Comparison of ENCODE assay signal across 12 cellular contexts in genomic region chr10:43384252-43385221, GRCh38. TPM values are rescaled to one million over a fixed set of nuclear protein-coding genes. Genes with fewer than 3 reads are reported as not detected.
DNase-seq lines count a peak whose midpoint lies in the region; ATAC-seq and TF ChIP-seq lines count a peak whose summit lies in the region.
"Had no signal": no experiment of that assay in that cellular context is flagged by ENCODE, and none has a peak within 500 bp of the region (broad histone marks: within the 10 kb centered on the region; RNA-seq: fewer than 3 reads in every experiment).

No MANE protein-coding gene starts in this region.

- H3K27me3 Mint-ChIP-seq in activated CD8-positive, alpha-beta memory T cell treated with anti-CD3 and anti-CD28 coated beads, Interleukin-2, amount 10 ng/mL, durations not matched to agents 7 days and 5 days, result no peaks in the 10 kb centered on the region
- no peaks in the 10 kb centered on the region for H3K27me3 Mint-ChIP-seq in stimulated activated naive CD8-positive, alpha-beta T cell treated with anti-CD3 and anti-CD28 coated beads, Interleukin-15, amount 100 ng/mL, for 72 hours
- H3K27me3 Mint-ChIP-seq: dendritic cell treated with granulocyte-macrophage colony-stimulating factor and Interleukin-4, amounts not matched to agents 40 ng/mL and 50 ng/mL, for 4 days had no signal

- H3K4me1 Mint-ChIP-seq in activated CD8-positive, alpha-beta memory T cell treated with anti-CD3 and anti-CD28 coated beads, Interleukin-2, amount 10 ng/mL, durations not matched to agents 7 days and 5 days, result peaks cover 29% of the 10 kb centered on the region
- peaks cover 52% of the 10 kb centered on the region for H3K4me1 Mint-ChIP-seq in stimulated activated naive CD8-positive, alpha-beta T cell treated with anti-CD3 and anti-CD28 coated beads, Interleukin-15, amount 100 ng/mL, for 72 hours

- H3K27ac Mint-ChIP-seq in activated CD8-positive, alpha-beta memory T cell treated with anti-CD3 and anti-CD28 coated beads, Interleukin-2, amount 10 ng/mL, durations not matched to agents 7 days and 5 days, result peak overlapping the region; percentile 31
- H3K27ac Mint-ChIP-seq in stimulated activated naive CD8-positive, alpha-beta T cell treated with anti-CD3 and anti-CD28 coated beads, Interleukin-15, amount 100 ng/mL, for 72 hours, result peak overlapping the region; percentile 40 to 65
- H3K27ac Mint-ChIP-seq: activated T-helper 1 cell treated with anti-CD3 and anti-CD28 coated beads, Interleukin-12 subunit alpha, Interleukin-12 subunit beta, Interleukin-2, Interleukin-4 antibody, amounts not matched to agents 30 ng/mL and 10 ng/mL and 1 ng/mL, durations not matched to agents 14 hours and 24 hours and 36 hours; dendritic cell treated with granulocyte-macrophage colony-stimulating factor and Interleukin-4, amounts not matched to agents 40 ng/mL and 50 ng/mL, for 4 days had no signal

- no peaks in the 10 kb centered on the region for H3K9me3 Mint-ChIP-seq in activated CD8-positive, alpha-beta memory T cell treated with anti-CD3 and anti-CD28 coated beads, Interleukin-2, amount 10 ng/mL, durations not matched to agents 7 days and 5 days (ENCODE audit: low read depth)
- no peaks in the 10 kb centered on the region for H3K9me3 Mint-ChIP-seq in stimulated activated naive CD8-positive, alpha-beta T cell treated with anti-CD3 and anti-CD28 coated beads, Interleukin-15, amount 100 ng/mL, for 72 hours
- H3K9me3 Mint-ChIP-seq: activated T-helper 1 cell treated with anti-CD3 and anti-CD28 coated beads, Interleukin-12 subunit alpha, Interleukin-12 subunit beta, Interleukin-2, Interleukin-4 antibody, amounts not matched to agents 30 ng/mL and 10 ng/mL and 1 ng/mL, durations not matched to agents 14 hours and 24 hours and 36 hours; dendritic cell treated with granulocyte-macrophage colony-stimulating factor and Interleukin-4, amounts not matched to agents 40 ng/mL and 50 ng/mL, for 4 days had no signal

- no peak for ATAC-seq in activated CD8-positive, alpha-beta memory T cell treated with anti-CD3 and anti-CD28 coated beads, Interleukin-2, amount 10 ng/mL, durations not matched to agents 7 days and 5 days
- peak; percentile 17 for ATAC-seq in stimulated activated naive CD8-positive, alpha-beta T cell treated with anti-CD3 and anti-CD28 coated beads, Interleukin-15, amount 100 ng/mL, for 72 hours
- ATAC-seq in GM19023 (IDR thresholded peaks at IDR 0.05; ENCODE audit: unreplicated experiment) (no peak), HG03469 (IDR thresholded peaks at IDR 0.05; ENCODE audit: unreplicated experiment) (no peak)

- no peak overlapping the region for H3K4me3 Mint-ChIP-seq in activated CD8-positive, alpha-beta memory T cell treated with anti-CD3 and anti-CD28 coated beads, Interleukin-2, amount 10 ng/mL, durations not matched to agents 7 days and 5 days
- no peak overlapping the region for H3K4me3 Mint-ChIP-seq in stimulated activated naive CD8-positive, alpha-beta T cell treated with anti-CD3 and anti-CD28 coated beads, Interleukin-15, amount 100 ng/mL, for 72 hours
- H3K4me3 Mint-ChIP-seq: activated T-helper 1 cell treated with anti-CD3 and anti-CD28 coated beads, Interleukin-12 subunit alpha, Interleukin-12 subunit beta, Interleukin-2, Interleukin-4 antibody, amounts not matched to agents 30 ng/mL and 10 ng/mL and 1 ng/mL, durations not matched to agents 14 hours and 24 hours and 36 hours; dendritic cell treated with granulocyte-macrophage colony-stimulating factor and Interleukin-4, amounts not matched to agents 40 ng/mL and 50 ng/mL, for 4 days had no signal

- no peak for DNase-seq in activated CD8-positive, alpha-beta memory T cell treated with anti-CD3 and anti-CD28 coated beads, Interleukin-2, amount 10 ng/mL, durations not matched to agents 7 days and 5 days
- no peak for DNase-seq in activated CD8-positive, alpha-beta memory T cell treated with anti-CD3 and anti-CD28 coated beads, Interleukin-2, amount 50 U/mL, for 4 hours
- DNase-seq in RWPE1 (ENCODE audit: low spot score) (no peak), cardiac septum (ENCODE audit: low spot score) (peak; percentile 47), AG08395 (ENCODE audit: low spot score) (no peak)
- no peak for DNase-seq in stimulated activated naive CD8-positive, alpha-beta T cell treated with anti-CD3 and anti-CD28 coated beads, Interleukin-15, amount 100 ng/mL, for 72 hours
- DNase-seq: NCI-H446 treated with DMSO at 0.1 percent for 48 hours had no signal

- no peak for TF ChIP-seq CTCF in RWPE1 (conservative IDR thresholded peaks at IDR 0.05; ENCODE audit: low read depth)

- intact Hi-C loops in cardiac septum (cut with DNase I), result no loop called here

- CTCF ChIA-PET in activated CD8-positive, alpha-beta memory T cell treated with anti-CD3 and anti-CD28 coated beads, Interleukin-2, amount 10 ng/mL, durations not matched to agents 7 days and 5 days (lab: Charles Lee), result no interaction called here
- CTCF ChIA-PET in RWPE1 (lab: Yijun Ruan, JAX), result no interaction called here

- peaks cover 39% of the 10 kb centered on the region for H3K36me3 Mint-ChIP-seq in activated CD8-positive, alpha-beta memory T cell treated with anti-CD3 and anti-CD28 coated beads, Interleukin-2, amount 10 ng/mL, durations not matched to agents 7 days and 5 days

- peak overlapping the region; percentile 78 for H3K27ac ChIP-seq in RWPE1
- H3K27ac ChIP-seq: skin epidermis had no signal

- POLR2A ChIA-PET in RWPE1 (lab: Yijun Ruan, JAX; ENCODE audit: low non-redundant PET), result interaction anchor here (1.0 kb wide), 1 partner anchor 11 kb away, joined by 4 read pairs; no protein-coding TSS in a partner anchor

RNA-seq across cellular contexts. Expression of gene FXYD4, which starts 13.1 kb away (rescaled TPM):
- under 1 TPM in 1 of 2 experiments, not detected in 1; 0.37 TPM for total RNA-seq in activated CD8-positive, alpha-beta memory T cell treated with anti-CD3 and anti-CD28 coated beads, Interleukin-2, amount 10 ng/mL, durations not matched to agents 7 days and 5 days
- not detected for total RNA-seq in cardiac septum

RNA-seq across cellular contexts. Expression of gene HNRNPF, which starts 24.4 kb away (rescaled TPM):
- total RNA-seq in activated CD8-positive, alpha-beta memory T cell treated with anti-CD3 and anti-CD28 coated beads, Interleukin-2, amount 10 ng/mL, durations not matched to agents 7 days and 5 days, result 100 to 1,000 TPM; 446 to 512 TPM
- 80.8 TPM for total RNA-seq in cardiac septum

RNA-seq across cellular contexts. Expression of gene ZNF487, which starts 52.4 kb away (rescaled TPM):
- 1 to 10 TPM; 1.9 to 2.7 TPM for total RNA-seq in activated CD8-positive, alpha-beta memory T cell treated with anti-CD3 and anti-CD28 coated beads, Interleukin-2, amount 10 ng/mL, durations not matched to agents 7 days and 5 days
- total RNA-seq in cardiac septum, result 2.7 TPM
